11 cellular contexts compared by ENCODE assay signal in genomic region chr10:6165221-6165725, GRCh38. TPM values are rescaled to one million over a fixed set of nuclear protein-coding genes. Genes with fewer than 3 reads are reported as not detected.
A peak's percentile ranks its signal among the peaks of the same experiment; 100 is the strongest.
DNase-seq lines count a peak whose midpoint lies in the region; ATAC-seq, FAIRE-seq and TF ChIP-seq lines count a peak whose summit lies in the region.
"Had no signal": no experiment of that assay in that cellular context is flagged by ENCODE, and none has a peak within 500 bp of the region (broad histone marks: within the 10 kb centered on the region; RNA-seq: fewer than 3 reads in every experiment).

No MANE protein-coding gene starts in this region.

- TF ChIP-seq POLR2A in HepG2 (IDR thresholded peaks at IDR 0.05; ENCODE audit: insufficient read depth in 1 of 2, low read depth in 2 of 2, low read length in 2 of 2) = no peak

- 38% methylated on average over 6 of the region's 6 CpGs for WGBS in right cardiac atrium
- WGBS in HepG2 (ENCODE audit: low lambda C conversion rate) = 6% methylated on average over 6 of the region's 6 CpGs

- no TSS peak for BruUV-seq in HepG2 (replicated peaks; lab: Mats Ljungman, UMichigan)

- TF ChIP-seq RAD21 in HepG2 (CRISPR knock-in tag; IDR thresholded peaks at IDR 0.05) = no peak

- no peak for TF ChIP-seq CTCF in HepG2 (CRISPR knock-in tag; IDR thresholded peaks at IDR 0.05)

- in situ Hi-C loops in HepG2 (cut with HindIII; ENCODE audit: extremely low pct_ligation_motif_present, low pct_unique_long_range_greater_than_20kb) = no loop called here

- no peaks in the 10 kb centered on the region for H3K27me3 Mint-ChIP-seq in activated T-cell treated with anti-CD3 and anti-CD28 coated beads, Interleukin-2, amount 50 U/mL, for 4 hours (ENCODE audit: low read depth)
- H3K27me3 Mint-ChIP-seq in T-cell = no peaks in the 10 kb centered on the region
- H3K27me3 Mint-ChIP-seq in stimulated activated naive B cell treated with anti-CD40 and anti-IgM and Interleukin-4, amounts not matched to agents 10 μg/mL and 1 μg/mL and 100 μg/mL, for 72 hours = no peaks in the 10 kb centered on the region

- no peaks in the 10 kb centered on the region for H3K9me3 ChIP-seq in right cardiac atrium (ENCODE audit: control insufficient read depth, low read length)
- H3K9me3 ChIP-seq in HepG2 (ENCODE audit: low read length) = no peaks in the 10 kb centered on the region
- H3K9me3 ChIP-seq: uterus had no signal

- H3K79me2 ChIP-seq in HepG2 (ENCODE audit: insufficient read depth, low read length) = no peaks in the 10 kb centered on the region

- H3K27ac Mint-ChIP-seq in T-cell = peak overlapping the region; percentile 96 to 97
- H3K27ac Mint-ChIP-seq in stimulated activated naive B cell treated with anti-CD40 and anti-IgM and Interleukin-4, amounts not matched to agents 10 μg/mL and 1 μg/mL and 100 μg/mL, for 72 hours = no peak overlapping the region

- H2AFZ ChIP-seq in HepG2 (ENCODE audit: low read length) = no peak overlapping the region

- H3K4me1 Mint-ChIP-seq in activated T-cell treated with anti-CD3 and anti-CD28 coated beads, Interleukin-2, amount 50 U/mL, for 4 hours (ENCODE audit: low read depth) = peaks cover 57% of the 10 kb centered on the region
- peaks cover 69 to 76% (median 71%) of the 10 kb centered on the region in 3 donors for H3K4me1 Mint-ChIP-seq in T-cell
- peaks cover 27 to 63% of the 10 kb centered on the region in 2 donors for H3K4me1 Mint-ChIP-seq in stimulated activated naive B cell treated with anti-CD40 and anti-IgM and Interleukin-4, amounts not matched to agents 10 μg/mL and 1 μg/mL and 100 μg/mL, for 72 hours

- no peak overlapping the region for H3K4me3 ChIP-seq in right cardiac atrium (ENCODE audit: low read length)
- H3K4me3 ChIP-seq in HepG2 (replicated peaks in 1 of 3; ENCODE audit: insufficient read depth in 1 of 3, low read depth in 2 of 3, low read length in 3 of 3) = no peak overlapping the region

- POLR2A ChIA-PET in T-cell (lab: Charles Lee) = no interaction called here
- POLR2A ChIA-PET in HepG2 (lab: Yijun Ruan, JAX) = no interaction called here

- H4K20me1 ChIP-seq in HepG2 (ENCODE audit: insufficient read depth, low read length) = no peaks in the 10 kb centered on the region

- no peak overlapping the region for H3K4me2 ChIP-seq in HepG2 (ENCODE audit: low read depth, low read length)

- H3K4me3 Mint-ChIP-seq in activated T-cell treated with anti-CD3 and anti-CD28 coated beads, Interleukin-2, amount 50 U/mL, for 4 hours = peak overlapping the region; percentile 96
- peak overlapping the region; percentile 88 to 90 (median 89) for H3K4me3 Mint-ChIP-seq in T-cell
- peak overlapping the region; percentile 90 to 99 for H3K4me3 Mint-ChIP-seq in stimulated activated naive B cell treated with anti-CD40 and anti-IgM and Interleukin-4, amounts not matched to agents 10 μg/mL and 1 μg/mL and 100 μg/mL, for 72 hours

- no peak for ATAC-seq in activated T-cell treated with anti-CD3 and anti-CD28 coated beads, Interleukin-2, amount 50 U/mL, for 4 hours
- ATAC-seq in T-cell (replicated peaks in 1 of 4) (no peak), right cardiac atrium (no peak), HepG2 (no peak)
- no peak for ATAC-seq in stimulated activated naive B cell treated with anti-CD40 and anti-IgM and Interleukin-4, amounts not matched to agents 10 μg/mL and 1 μg/mL and 100 μg/mL, for 72 hours (replicated peaks)

- H3K9me3 Mint-ChIP-seq in activated T-cell treated with anti-CD3 and anti-CD28 coated beads, Interleukin-2, amount 50 U/mL, for 4 hours = no peaks in the 10 kb centered on the region
- no peaks in the 10 kb centered on the region for H3K9me3 Mint-ChIP-seq in T-cell
- no peaks in the 10 kb centered on the region for H3K9me3 Mint-ChIP-seq in stimulated activated naive B cell treated with anti-CD40 and anti-IgM and Interleukin-4, amounts not matched to agents 10 μg/mL and 1 μg/mL and 100 μg/mL, for 72 hours

- DNase-seq in activated T-cell treated with anti-CD3 and anti-CD28 coated beads, Interleukin-2, amount 50 U/mL, for 4 hours = no peak
- no peak for DNase-seq in activated T-cell treated with anti-CD3 and anti-CD28 coated beads, Interleukin-2, amount 50 U/mL, for 48 hours
- no peak for DNase-seq in T-cell
- no peak for DNase-seq in right cardiac atrium
- no peak for DNase-seq in stimulated activated naive B cell treated with anti-CD40 and anti-IgM and Interleukin-4, amounts not matched to agents 10 μg/mL and 1 μg/mL and 100 μg/mL, for 72 hours
- DNase-seq in NCI-H187 treated with DMSO at 0.1 percent for 48 hours (lab: John Stamatoyannopoulos, UW) = no peak
- DNase-seq in HepG2 (ENCODE audit: low spot score) = no peak
- DNase-seq in 8988T = no peak
- DNase-seq: NCI-H2107, uterus had no signal

- H3K27me3 ChIP-seq in right cardiac atrium (ENCODE audit: control insufficient read depth, insufficient read depth) (no peaks in the 10 kb centered on the region), HepG2 (ENCODE audit: control insufficient read depth in 1 of 2, insufficient read depth in 2 of 2, low read length in 2 of 2) (0 out of 5 replicates have a peak, but pooled peaks cover 0 to 2% of the 10 kb centered on the region in 2 experiments)
- H3K27me3 ChIP-seq: uterus had no signal

- no peak for FAIRE-seq in HepG2 (lab: Jason Lieb, UNC)
- FAIRE-seq: colon had no signal

- intact Hi-C loops in right cardiac atrium (cut with DNase I) = no loop called here
- intact Hi-C loops in HepG2 (cut with micrococcal nuclease; ENCODE audit: unreplicated experiment) = no loop called here

- no peak overlapping the region for H3K9ac ChIP-seq in HepG2 (ENCODE audit: insufficient read depth, low read depth, low read length)

- CTCF ChIA-PET in T-cell (lab: Charles Lee) (no interaction called here), HepG2 (lab: Yijun Ruan, JAX; ENCODE audit: low intra/inter-chr PET ratio, low total read pairs) (no interaction called here)

- no peaks in the 10 kb centered on the region for H3K36me3 ChIP-seq in HepG2 (replicated peaks in 1 of 2; ENCODE audit: control insufficient read depth in 1 of 2, insufficient read depth in 2 of 2, low read length in 2 of 2)
- H3K36me3 ChIP-seq: uterus had no signal

- H3K27ac ChIP-seq in right cardiac atrium (ENCODE audit: low read length) (peak overlapping the region; percentile 50), HepG2 (ENCODE audit: extremely low read length, insufficient read depth, low read length) (no peak overlapping the region)

- TF ChIP-seq EP300 in HepG2 (IDR thresholded peaks at IDR 0.05; ENCODE audit: low read depth in 2 of 2, low read length in 2 of 2) = no peak
- no peak for TF ChIP-seq EP300 in HepG2 (CRISPR knock-in tag; IDR thresholded peaks at IDR 0.05; ENCODE audit: borderline replicate concordance)

- H3K4me1 ChIP-seq in right cardiac atrium (ENCODE audit: control insufficient read depth, insufficient read depth, low read length) (peaks cover 12% of the 10 kb centered on the region), HepG2 (ENCODE audit: insufficient read depth, low read length) (peaks cover 5% of the 10 kb centered on the region; the same call in 1 of the 2 replicates)

- peaks cover 17% of the 10 kb centered on the region for H3K36me3 Mint-ChIP-seq in activated T-cell treated with anti-CD3 and anti-CD28 coated beads, Interleukin-2, amount 50 U/mL, for 4 hours (ENCODE audit: insufficient read depth)
- H3K36me3 Mint-ChIP-seq in T-cell = no peaks in the 10 kb centered on the region
- peaks cover 11 to 33% of the 10 kb centered on the region in 2 donors for H3K36me3 Mint-ChIP-seq in stimulated activated naive B cell treated with anti-CD40 and anti-IgM and Interleukin-4, amounts not matched to agents 10 μg/mL and 1 μg/mL and 100 μg/mL, for 72 hours

TF ChIP-seq in HepG2, 621 proteins besides CTCF, POLR2A, EP300 and RAD21 (continues in another document):
- no peak for TF ChIP-seq IRF9 (CRISPR knock-in tag; IDR thresholded peaks at IDR 0.05; ENCODE audit: borderline replicate concordance)

RNA-seq across cellular contexts. Expression of gene PFKFB3, which starts 37.5 kb away (rescaled TPM):
- 10 to 100 TPM; 60.5 to 77.0 (median 68.8) TPM for total RNA-seq in activated T-cell treated with anti-CD3 and anti-CD28 coated beads, Interleukin-2, amount 50 U/mL, for 4 hours
- total RNA-seq in T-cell (10 to 100 TPM; 48.7 to 99.2 (median 93.9) TPM), right cardiac atrium (10 to 100 TPM; 10.5 to 15.1 (median 11.7) TPM), HepG2 (2016; rRNA removed; fragmentation: Illumina TruSeq; extraction: Trizol) (0.87 and 1.2 TPM in 2 replicates)
- polyA plus RNA-seq in right cardiac atrium (11.2 TPM), HepG2 (2011; rRNA removed) (10.9 and 13.3 TPM in 2 replicates)
- 0.18 and 0.20 TPM in 2 replicates for total RNA-seq in HepG2 (2016; cell fraction: cytosol; rRNA removed; fragmentation: Illumina TruSeq; extraction: Trizol; ENCODE audit: low read depth)
- 0.36 and 0.80 TPM in 2 replicates for total RNA-seq in HepG2 (2016; cell fraction: insoluble cytoplasmic fraction; rRNA removed; fragmentation: Illumina TruSeq; extraction: Trizol)
- 0.34 and 0.37 TPM in 2 replicates for total RNA-seq in HepG2 (2016; cell fraction: membrane; rRNA removed; fragmentation: Illumina TruSeq; extraction: Trizol)
- 0.88 and 1.3 TPM in 2 replicates for total RNA-seq in HepG2 (2016; cell fraction: nucleus; rRNA removed; fragmentation: Illumina TruSeq; extraction: Trizol)
- polyA plus RNA-seq in HepG2 (2011; cell fraction: cytosol; rRNA removed) = 3.7 and 4.8 TPM in 2 replicates
- 27.2 and 51.8 TPM in 2 replicates for polyA plus RNA-seq in HepG2 (2011; cell fraction: nucleus; rRNA removed)
- 9.2 and 16.4 TPM in 2 replicates for polyA plus RNA-seq in HepG2 (2012)
- 0.06 and 0.09 TPM in 2 replicates for polyA plus RNA-seq in HepG2 (2016; cell fraction: cytosol; fragmentation: Illumina TruSeq; extraction: Trizol; ENCODE audit: low read depth)
- polyA plus RNA-seq in HepG2 (2016; cell fraction: insoluble cytoplasmic fraction; fragmentation: Illumina TruSeq; extraction: Trizol; ENCODE audit: low read depth) = 0.51 and 0.97 TPM in 2 replicates
- 0.21 and 0.44 TPM in 2 replicates for polyA plus RNA-seq in HepG2 (2016; cell fraction: membrane; fragmentation: Illumina TruSeq; extraction: Trizol; ENCODE audit: low read depth)
- polyA plus RNA-seq in HepG2 (2016; cell fraction: nucleus; fragmentation: Illumina TruSeq; extraction: Trizol; ENCODE audit: insufficient read depth, low read depth) = 1.6 and 4.3 TPM in 2 replicates
- 10.8 and 22.0 TPM in 2 replicates for polyA minus RNA-seq in HepG2 (2011; rRNA and poly(A)+ RNA removed; ENCODE audit: low replicate concordance)
- polyA minus RNA-seq in HepG2 (2011; cell fraction: cytosol; rRNA and poly(A)+ RNA removed) = 4.5 and 7.2 TPM in 2 replicates
- 12.1 and 13.3 TPM in 2 replicates for polyA minus RNA-seq in HepG2 (2011; cell fraction: nucleus; rRNA and poly(A)+ RNA removed)
